ENCODE assay signal across 10 cellular contexts in genomic region chr19:56810260-56810659, GRCh38. TPM values are rescaled to one million over a fixed set of nuclear protein-coding genes. Genes with fewer than 3 reads are reported as not detected.
"Had no signal": no experiment of that assay in that cellular context is flagged by ENCODE, and none has a peak within 500 bp of the region (broad histone marks: within the 10 kb centered on the region; RNA-seq: fewer than 3 reads in every experiment).

No MANE protein-coding gene starts in this region.

- H3K27ac ChIP-seq: HL-60, KMS-11 had no signal

- FAIRE-seq: HTR-8/SVneo, K562 had no signal

- ATAC-seq: K562 had no signal

- H3K9ac ChIP-seq: KMS-11 had no signal

- DNase-seq: IMR-90, KBM-7, KG1 had no signal

- H3K4me3 ChIP-seq: K562 had no signal

- H3K4me2 ChIP-seq: KMS-11 had no signal

RNA-seq across cellular contexts. Expression of gene PEG3, which starts 30.3 kb away (rescaled TPM):
- total RNA-seq: HT-29, HT1080, IMR-90 had no signal
- polyA plus RNA-seq: IgD-negative memory B cell, IMR-90 had no signal

RNA-seq across cellular contexts. Expression of gene ZIM2, which starts 30.3 kb away (rescaled TPM):
- total RNA-seq: HT-29, HT1080, IMR-90, K562 had no signal
- polyA plus RNA-seq: IgD-negative memory B cell, IMR-90, K562 had no signal
